In the genomic region with DNA sequence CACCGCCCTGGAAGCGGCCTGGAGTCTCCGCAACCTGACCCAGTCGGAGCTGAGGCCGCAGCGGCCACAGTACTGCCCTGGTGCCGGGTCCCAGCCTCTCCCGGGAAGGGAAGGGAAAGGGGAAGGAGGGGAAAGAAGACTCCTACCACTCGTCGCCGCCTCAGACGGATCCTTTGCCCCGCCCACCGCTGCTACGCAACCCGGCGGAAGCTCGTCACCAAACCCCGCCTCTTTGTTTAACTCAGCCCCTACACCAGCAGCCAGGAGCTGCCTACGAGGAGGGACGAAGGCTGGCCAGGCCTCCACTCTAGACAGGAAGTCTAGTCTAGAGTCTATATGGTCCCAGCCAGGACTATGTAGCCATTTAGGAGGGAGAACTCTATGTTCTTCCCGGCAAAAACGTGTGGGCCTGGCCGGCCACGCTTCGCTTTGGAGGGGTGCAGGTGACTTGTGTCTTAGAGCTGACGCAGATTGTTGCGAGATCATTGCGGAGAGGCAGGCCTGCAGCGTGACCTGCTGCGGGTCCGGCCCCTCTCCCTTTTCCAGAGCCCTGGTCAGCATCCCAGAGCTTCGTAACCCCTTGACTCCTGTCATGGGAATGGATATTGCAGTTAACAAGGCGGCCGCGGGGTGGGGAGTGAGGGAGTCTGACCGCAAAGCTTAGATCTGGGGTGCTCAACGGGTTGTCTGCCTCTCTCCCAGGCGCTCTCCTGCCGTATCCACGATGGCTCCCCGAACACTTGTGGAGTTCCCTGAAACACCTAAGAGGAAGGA, we compare ENCODE assay signal across 8 cellular contexts. TPM values are rescaled to one million over a fixed set of nuclear protein-coding genes. Genes with fewer than 3 reads are reported as not detected.
DNase-seq lines count a peak whose midpoint lies in the region; ATAC-seq, FAIRE-seq and TF ChIP-seq lines count a peak whose summit lies in the region.

TSS of gene RNF41 (minus strand) at position 166 of the 774 bp plus-strand sequence. CDS start 7,875 bp downstream, outside the sequence.

- no peaks in the 10 kb centered on the region for H3K9me3 ChIP-seq in KOPT-K1 (ENCODE audit: insufficient read depth, low read length, poor library complexity, severe bottlenecking)
- no peaks in the 10 kb centered on the region for H3K9me3 ChIP-seq in esophagus muscularis mucosa

- intact Hi-C loops in esophagus muscularis mucosa (cut with DNase I): no loop called here

- ATAC-seq in GM21786 (IDR thresholded peaks at IDR 0.05; ENCODE audit: unreplicated experiment): peak; percentile 81
- peak; percentile 89 to 92 for ATAC-seq in activated T-cell treated with anti-CD3 and anti-CD28 coated beads, Interleukin-2, amount 50 U/mL, for 72 hours (replicated peaks in 1 of 2)

- H3K27ac ChIP-seq in KOPT-K1 (ENCODE audit: low read depth, low read length, poor library complexity, severe bottlenecking): peak within 1 kb of the TSS; percentile 88
- H3K27ac ChIP-seq in esophagus muscularis mucosa (replicated peaks in 1 of 4): peak within 1 kb of the TSS; percentile 94 to 98 (median 96)

- peak within 1 kb of the TSS; percentile 99 to 100 for H3K4me3 Mint-ChIP-seq in activated T-cell treated with anti-CD3 and anti-CD28 coated beads, Interleukin-2, amount 50 U/mL, for 72 hours

- no peaks in the 10 kb centered on the region for H3K9me3 Mint-ChIP-seq in activated T-cell treated with anti-CD3 and anti-CD28 coated beads, Interleukin-2, amount 50 U/mL, for 72 hours

- FAIRE-seq in RCC 7860 (lab: Jason Lieb, UNC): peak; percentile 84

- H3K27me3 ChIP-seq in esophagus muscularis mucosa: no peaks in the 10 kb centered on the region

- peak within 1 kb of the TSS; percentile 75 to 87 (median 80) for H3K4me3 ChIP-seq in esophagus muscularis mucosa

- DNase-seq in DMS79 (lab: John Stamatoyannopoulos, UW) (peak; percentile 84), RCC 7860 (ENCODE audit: low spot score) (peak; percentile 93), esophagus muscularis mucosa (ENCODE audit: extremely low spot score) (peak; percentile 99), myocyte (ENCODE audit: low read depth) (peak; percentile 97)
- DNase-seq in activated T-cell treated with anti-CD3 and anti-CD28 coated beads, Interleukin-2, amount 50 U/mL, for 72 hours: peak; percentile 94 to 95
- DNase-seq in stimulated activated CD8-positive, alpha-beta memory T cell treated with anti-CD3 and anti-CD28 coated beads, Interleukin-7, amount 100 ng/mL, for 48 hours (ENCODE audit: extremely low read depth in 1 of 2, low read depth in 1 of 2): peak; percentile 73 to 86

- TF ChIP-seq CTCF in esophagus muscularis mucosa (IDR thresholded peaks at IDR 0.05): peak in 1 of 3 experiments; percentile 18

- peak within 1 kb of the TSS; percentile 97 for H3K27ac Mint-ChIP-seq in activated T-cell treated with anti-CD3 and anti-CD28 coated beads, Interleukin-2, amount 50 U/mL, for 72 hours

- 2% methylated on average over 29 of the region's 42 CpGs for WGBS in esophagus muscularis mucosa

- H3K27me3 Mint-ChIP-seq in activated T-cell treated with anti-CD3 and anti-CD28 coated beads, Interleukin-2, amount 50 U/mL, for 72 hours (ENCODE audit: low read depth): no peaks in the 10 kb centered on the region

- no peak for TF ChIP-seq EP300 in esophagus muscularis mucosa (IDR thresholded peaks at IDR 0.05)

- peak; percentile 94 for TF ChIP-seq POLR2A in esophagus muscularis mucosa (IDR thresholded peaks at IDR 0.05; ENCODE audit: low read depth)

- peaks cover 5 to 7% of the 10 kb centered on the region in 2 donors for H3K36me3 Mint-ChIP-seq in activated T-cell treated with anti-CD3 and anti-CD28 coated beads, Interleukin-2, amount 50 U/mL, for 72 hours (ENCODE audit: insufficient read depth in 2 of 2)

- H3K4me1 ChIP-seq in esophagus muscularis mucosa: peaks cover 40 to 78% (median 67%) of the 10 kb centered on the region in 4 donors

- peaks cover 46% of the 10 kb centered on the region for H3K4me1 Mint-ChIP-seq in activated T-cell treated with anti-CD3 and anti-CD28 coated beads, Interleukin-2, amount 50 U/mL, for 72 hours (ENCODE audit: low read depth)

- H3K36me3 ChIP-seq in KOPT-K1 (ENCODE audit: insufficient read depth, low read length): peaks cover 5% of the 10 kb centered on the region; the same call in 1 of the 2 replicates
- H3K36me3 ChIP-seq in esophagus muscularis mucosa: peaks cover 0 to 19% (median 2%) of the 10 kb centered on the region in 4 donors

RNA-seq across cellular contexts. Expression of gene RNF41, which starts in this region (rescaled TPM):
- total RNA-seq in activated T-cell treated with anti-CD3 and anti-CD28 coated beads, Interleukin-2, amount 50 U/mL, for 72 hours: 10 to 100 TPM; 35.4 to 40.2 TPM
- total RNA-seq in esophagus muscularis mucosa (100 to 1,000 TPM in 3 of 4 donors, 10 to 100 TPM in 1; 64.4 to 165 (median 109) TPM), myocyte (90.4 and 121 TPM in 2 replicates)
- 87.8 TPM for polyA plus RNA-seq in myocyte (2012)

Comparison
In these comparisons a context has a peak if more than half of its experiments do, and no peak if none do; other contexts are left out.
1. Peak in every context shown above with its lines: DNase-seq, ATAC-seq, H3K4me3 ChIP-seq and H3K27ac ChIP-seq.